In genomic region chr15:88990185-88990679, GRCh38 we compare ENCODE assay signal across 23 cellular contexts.
DNase-seq lines count a peak whose midpoint lies in the region; ATAC-seq and TF ChIP-seq lines count a peak whose summit lies in the region.
"Had no signal": no experiment of that assay in that cellular context is flagged by ENCODE, and none has a peak within 500 bp of the region (broad histone marks: within the 10 kb centered on the region; RNA-seq: fewer than 3 reads in every experiment).

No MANE protein-coding gene starts in this region.

- CTCF ChIA-PET in Caco-2 (lab: Charles Lee), result interaction anchor here (0.7 to 2.3 kb wide), 2 partner anchors 12 to 85 kb away, joined by 3 to 11 read pairs; no protein-coding TSS in a partner anchor
- CTCF ChIA-PET in WTC11 (lab: Charles Lee), result interaction anchor here (1.0 kb wide), 1 partner anchor 85 kb away, joined by 4 read pairs; no protein-coding TSS in a partner anchor

- peak overlapping the region; percentile 83 for H3K27ac Mint-ChIP-seq in Caco-2 (ENCODE audit: unreplicated experiment)
- H3K27ac Mint-ChIP-seq in WTC11, result 0 out of 2 replicates have a peak overlapping the region, but pooled peaks have one; percentile 56
- H3K27ac Mint-ChIP-seq: CD4-positive, alpha-beta T cell; nephron; T-cell had no signal

- no peaks in the 10 kb centered on the region for H3K27me3 Mint-ChIP-seq in Caco-2 (ENCODE audit: insufficient read depth, unreplicated experiment)
- 0 out of 2 replicates have a peak, but pooled peaks cover 3% of the 10 kb centered on the region for H3K27me3 Mint-ChIP-seq in WTC11 (ENCODE audit: low read depth)

- POLR2A ChIA-PET in Caco-2 (lab: Charles Lee), result interaction anchor here (0.5 to 0.7 kb wide), 5 partner anchors 37 to 523 kb away, joined by 3 to 7 read pairs (median 6); partner anchors contain the start of genes MRPL46 and MRPS11
- POLR2A ChIA-PET in WTC11 (lab: Charles Lee), result interaction anchor here (0.7 to 1.3 kb wide), 2 partner anchors 85 to 87 kb away, joined by 3 read pairs; no protein-coding TSS in a partner anchor

- H3K4me3 Mint-ChIP-seq in Caco-2 (ENCODE audit: unreplicated experiment) (peak overlapping the region; percentile 73), WTC11 (no peak overlapping the region)
- H3K4me3 Mint-ChIP-seq: activated T-cell treated with anti-CD3 and anti-CD28 coated beads, Interleukin-2, amount 50 U/mL, for 4 hours; CD4-positive, alpha-beta T cell; nephron; T-cell had no signal

- peak overlapping the region; percentile 67 for H3K4me2 ChIP-seq in osteoblast (ENCODE audit: insufficient read depth, low read length)

- H3K9me3 Mint-ChIP-seq in Caco-2 (ENCODE audit: unreplicated experiment), result no peaks in the 10 kb centered on the region
- H3K9me3 Mint-ChIP-seq in WTC11, result peaks cover 6% of the 10 kb centered on the region; the same call in 1 of the 2 replicates
- H3K9me3 Mint-ChIP-seq: activated T-cell treated with anti-CD3 and anti-CD28 coated beads, Interleukin-2, amount 50 U/mL, for 4 hours; CD4-positive, alpha-beta T cell; nephron; T-cell had no signal

- H3K4me3 ChIP-seq in Caco-2 (ENCODE audit: low read depth, low read length) (peak overlapping the region; percentile 38), osteoblast (ENCODE audit: insufficient read depth, low read length) (no peak overlapping the region)
- H3K4me3 ChIP-seq: left ventricle myocardium inferior had no signal

- intact Hi-C loops in Caco-2 (cut with micrococcal nuclease; ENCODE audit: unreplicated experiment), result loop anchor here (10.0 kb wide), 1 partner anchor 135 kb away; no protein-coding TSS in a partner anchor

- H3K4me1 Mint-ChIP-seq in Caco-2 (ENCODE audit: low read depth, unreplicated experiment), result peaks cover 49% of the 10 kb centered on the region
- H3K4me1 Mint-ChIP-seq in WTC11, result peaks cover 95% of the 10 kb centered on the region
- H3K4me1 Mint-ChIP-seq: T-cell had no signal

- no peak for ATAC-seq in WTC11
- ATAC-seq: activated T-cell treated with anti-CD3 and anti-CD28 coated beads, Interleukin-2, amount 50 U/mL, for 4 hours; foreskin keratinocyte; Right ventricle myocardium inferior; sciatic nerve; T-cell had no signal

- TF ChIP-seq CTCF in Caco-2 (IDR thresholded peaks at IDR 0.05; ENCODE audit: insufficient read depth in 1 of 2, low read depth in 1 of 2, low read length in 1 of 2, severe bottlenecking in 1 of 2, unreplicated experiment in 1 of 2) (no peak), WTC11 (IDR thresholded peaks at IDR 0.05) (no peak), osteoblast (IDR thresholded peaks at IDR 0.05; ENCODE audit: extremely low read depth, low read depth, low read length) (no peak)

- H3K36me3 Mint-ChIP-seq in Caco-2 (ENCODE audit: insufficient read depth, unreplicated experiment) (peaks cover 32% of the 10 kb centered on the region), WTC11 (peaks cover 21% of the 10 kb centered on the region)
- H3K36me3 Mint-ChIP-seq: T-cell had no signal

- no peaks in the 10 kb centered on the region for H4K20me1 ChIP-seq in osteoblast (ENCODE audit: insufficient read depth, low read length)

- DNase-seq in Caco-2 (peak; percentile 76 to 84), NCI-H460 (ENCODE audit: extremely low read depth, low read depth) (peak; percentile 58), WTC11 (ENCODE audit: low spot score) (no peak), osteoblast (ENCODE audit: insufficient read length, low spot score, missing footprints) (no peak), COLO668 (lab: John Stamatoyannopoulos, UW; ENCODE audit: unreplicated experiment) (no peak), RKO (ENCODE audit: low spot score) (no peak), anterior cingulate cortex (lab: John Stamatoyannopoulos, UW) (no peak)
- DNase-seq in activated naive CD4-positive, alpha-beta T cell treated with Interleukin-2 at 50 U/mL for 16 hours, result no peak
- DNase-seq: activated naive CD4-positive, alpha-beta T cell treated with anti-CD3 and anti-CD28 coated beads, Interleukin-2, amount 50 U/mL, for 16 hours; activated T-cell treated with anti-CD3 and anti-CD28 coated beads, Interleukin-2, amount 50 U/mL, for 4 hours; aorta; CD4-positive, alpha-beta T cell; DMS53; hippocampal formation; left ventricle myocardium inferior; NCI-H2081; NCI-H524; T-cell had no signal

- no TSS peak for BruUV-seq in Caco-2 (replicated peaks; lab: Mats Ljungman, UMichigan)

- H3K4me1 ChIP-seq in Caco-2, result peaks cover 88% of the 10 kb centered on the region
- peaks cover 38% of the 10 kb centered on the region for H3K4me1 ChIP-seq in osteoblast (ENCODE audit: insufficient read depth, low read length)
- H3K4me1 ChIP-seq: foreskin keratinocyte, left ventricle myocardium inferior had no signal

- H3K36me3 ChIP-seq in Caco-2 (ENCODE audit: control insufficient read depth, insufficient read depth, low read length) (no peaks in the 10 kb centered on the region), osteoblast (ENCODE audit: insufficient read depth, low read length) (no peaks in the 10 kb centered on the region)
- H3K36me3 ChIP-seq: left ventricle myocardium inferior had no signal

- no peak overlapping the region for H2AFZ ChIP-seq in osteoblast (ENCODE audit: low read length)

- no peaks in the 10 kb centered on the region for H3K9me3 ChIP-seq in Caco-2
- no peaks in the 10 kb centered on the region for H3K9me3 ChIP-seq in osteoblast (ENCODE audit: low read depth, low read length)
- H3K9me3 ChIP-seq: left ventricle myocardium inferior had no signal

- no peaks in the 10 kb centered on the region for H3K79me2 ChIP-seq in osteoblast (ENCODE audit: insufficient read depth, low read length)

- H3K27ac ChIP-seq in osteoblast (ENCODE audit: low read depth, low read length), result peak overlapping the region; percentile 78
- H3K27ac ChIP-seq: foreskin keratinocyte, HL-60, left ventricle myocardium inferior had no signal

- H3K27me3 ChIP-seq in Caco-2 (replicated peaks; ENCODE audit: control insufficient read depth, insufficient read depth, low read length) (no peaks in the 10 kb centered on the region), osteoblast (ENCODE audit: insufficient read depth, low read length) (no peaks in the 10 kb centered on the region)

TF ChIP-seq in WTC11, 78 proteins besides CTCF, POLR2A, EP300 and RAD21:
- TF ChIP-seq PRDM15 (CRISPR knock-in tag; IDR thresholded peaks at IDR 0.05) (no peak), MLX (CRISPR knock-in tag; IDR thresholded peaks at IDR 0.05) (no peak), ZNF121 (CRISPR knock-in tag; IDR thresholded peaks at IDR 0.05) (no peak), SMAD4 (CRISPR knock-in tag; IDR thresholded peaks at IDR 0.05) (no peak), GABPB1 (CRISPR knock-in tag; IDR thresholded peaks at IDR 0.05) (no peak), PRRX2 (CRISPR knock-in tag; IDR thresholded peaks at IDR 0.05) (no peak), MYBL2 (CRISPR knock-in tag; IDR thresholded peaks at IDR 0.05) (no peak), ZNF423 (CRISPR knock-in tag; IDR thresholded peaks at IDR 0.05) (no peak), ZNF317 (CRISPR knock-in tag; IDR thresholded peaks at IDR 0.05; ENCODE audit: borderline replicate concordance, low read depth) (no peak)
- TF ChIP-seq, protein P1, sequence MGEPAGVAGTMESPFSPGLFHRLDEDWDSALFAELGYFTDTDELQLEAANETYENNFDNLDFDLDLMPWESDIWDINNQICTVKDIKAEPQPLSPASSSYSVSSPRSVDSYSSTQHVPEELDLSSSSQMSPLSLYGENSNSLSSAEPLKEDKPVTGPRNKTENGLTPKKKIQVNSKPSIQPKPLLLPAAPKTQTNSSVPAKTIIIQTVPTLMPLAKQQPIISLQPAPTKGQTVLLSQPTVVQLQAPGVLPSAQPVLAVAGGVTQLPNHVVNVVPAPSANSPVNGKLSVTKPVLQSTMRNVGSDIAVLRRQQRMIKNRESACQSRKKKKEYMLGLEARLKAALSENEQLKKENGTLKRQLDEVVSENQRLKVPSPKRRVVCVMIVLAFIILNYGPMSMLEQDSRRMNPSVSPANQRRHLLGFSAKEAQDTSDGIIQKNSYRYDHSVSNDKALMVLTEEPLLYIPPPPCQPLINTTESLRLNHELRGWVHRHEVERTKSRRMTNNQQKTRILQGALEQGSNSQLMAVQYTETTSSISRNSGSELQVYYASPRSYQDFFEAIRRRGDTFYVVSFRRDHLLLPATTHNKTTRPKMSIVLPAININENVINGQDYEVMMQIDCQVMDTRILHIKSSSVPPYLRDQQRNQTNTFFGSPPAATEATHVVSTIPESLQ (CRISPR knock-in tag; IDR thresholded peaks at IDR 0.05), result no peak
TF ChIP-seq in WTC11: peak in this region for 0.

Comparison
In these comparisons a context has a peak if more than half of its experiments do, and no peak if none do; other contexts are left out.
1. DNase-seq: peak in Caco-2 (2 of 2) and NCI-H460 (single experiment); none in WTC11 (single experiment), osteoblast (single experiment), COLO668 (single experiment), RKO (single experiment), activated naive CD4-positive, alpha-beta T cell treated with Interleukin-2 at 50 U/mL for 16 hours (single experiment) and anterior cingulate cortex (0 of 58).